Comparison of ENCODE assay signal across 8 cellular contexts in genomic region chrX:20205927-20206708, GRCh38.
DNase-seq lines count a peak whose midpoint lies in the region; ATAC-seq and TF ChIP-seq lines count a peak whose summit lies in the region.

No MANE protein-coding gene starts in this region.

- no peaks in the 10 kb centered on the region for H3K27me3 Mint-ChIP-seq in effector memory CD8-positive, alpha-beta T cell

- H3K4me1 Mint-ChIP-seq in effector memory CD8-positive, alpha-beta T cell (ENCODE audit: low read depth in 2 of 2), result peaks cover 25 to 42% of the 10 kb centered on the region in 2 donors

- DNase-seq in effector memory CD8-positive, alpha-beta T cell, result no peak
- DNase-seq in NCI-H2107 (lab: John Stamatoyannopoulos, UW) (no peak), foreskin fibroblast (no peak), NCI-H1092 (lab: John Stamatoyannopoulos, UW) (no peak)

- H3K9me3 Mint-ChIP-seq in effector memory CD8-positive, alpha-beta T cell, result no peaks in the 10 kb centered on the region

- H3K4me3 ChIP-seq in foreskin fibroblast (ENCODE audit: low read depth in 1 of 2, low read length in 2 of 2), result no peak overlapping the region

- H3K36me3 Mint-ChIP-seq in effector memory CD8-positive, alpha-beta T cell (ENCODE audit: insufficient read depth), result peaks cover 55% of the 10 kb centered on the region

- ATAC-seq in GM19395 (IDR thresholded peaks at IDR 0.05; ENCODE audit: unreplicated experiment) (peak; percentile 89), HG03060 (IDR thresholded peaks at IDR 0.05; ENCODE audit: low read depth, unreplicated experiment) (peak; percentile 90), HG02970 (IDR thresholded peaks at IDR 0.05; ENCODE audit: low FRiP score, unreplicated experiment) (no peak)
- no peak for ATAC-seq in effector memory CD8-positive, alpha-beta T cell (replicated peaks)

- H3K4me3 Mint-ChIP-seq in effector memory CD8-positive, alpha-beta T cell, result no peak overlapping the region

- peak overlapping the region; percentile 70 to 84 for H3K27ac Mint-ChIP-seq in effector memory CD8-positive, alpha-beta T cell

- peak; percentile 43 for TF ChIP-seq CTCF in GM12873 (IDR thresholded peaks at IDR 0.05; ENCODE audit: insufficient read depth, low read depth, low read length, missing control alignments)
- no peak for TF ChIP-seq CTCF in foreskin fibroblast (IDR thresholded peaks at IDR 0.05; ENCODE audit: low read depth, low read length)

Comparison
In these comparisons a context has a peak if more than half of its experiments do, and no peak if none do; other contexts are left out.
1. ATAC-seq: peak in GM19395 (single experiment) and HG03060 (single experiment); none in effector memory CD8-positive, alpha-beta T cell (single experiment) and HG02970 (single experiment).